ENCODE assay signal across 1 cellular context in the genomic region with DNA sequence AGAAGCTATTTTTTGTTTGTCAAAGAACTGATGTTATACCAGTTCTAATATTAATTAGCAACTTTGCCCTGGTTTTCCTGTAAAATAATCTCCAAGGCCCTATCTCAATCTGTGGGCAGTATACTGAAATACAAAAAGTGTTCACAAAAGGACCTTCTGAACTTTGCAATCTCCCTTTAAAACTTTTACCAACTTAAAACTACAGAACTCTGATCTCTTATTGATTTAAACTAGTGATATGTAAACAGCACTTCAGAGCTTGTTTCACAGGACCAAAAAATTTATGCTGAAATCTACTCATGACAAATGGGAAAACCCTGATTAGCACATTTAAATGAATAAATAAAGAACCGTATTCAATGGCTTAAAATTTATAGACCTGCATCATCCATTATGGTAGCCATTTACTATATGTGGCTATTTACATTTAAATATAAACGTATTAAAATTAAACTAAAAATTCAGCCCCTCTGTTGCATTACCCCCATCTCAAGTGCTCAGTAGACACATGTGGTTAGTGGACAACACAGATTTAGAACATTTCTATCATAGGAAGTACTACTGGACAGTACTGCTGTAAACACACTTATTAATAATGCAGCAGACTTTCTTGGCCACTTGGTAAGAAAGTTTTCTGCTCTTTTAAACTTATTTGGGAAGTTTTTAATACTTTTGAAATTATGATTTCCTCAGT.
TF ChIP-seq lines count a peak whose summit lies in the region.

No MANE protein-coding gene starts in this region.

TF ChIP-seq in HepG2, 621 proteins besides CTCF, POLR2A, EP300 and RAD21 (continues in another document):
- TF ChIP-seq, protein P1, sequence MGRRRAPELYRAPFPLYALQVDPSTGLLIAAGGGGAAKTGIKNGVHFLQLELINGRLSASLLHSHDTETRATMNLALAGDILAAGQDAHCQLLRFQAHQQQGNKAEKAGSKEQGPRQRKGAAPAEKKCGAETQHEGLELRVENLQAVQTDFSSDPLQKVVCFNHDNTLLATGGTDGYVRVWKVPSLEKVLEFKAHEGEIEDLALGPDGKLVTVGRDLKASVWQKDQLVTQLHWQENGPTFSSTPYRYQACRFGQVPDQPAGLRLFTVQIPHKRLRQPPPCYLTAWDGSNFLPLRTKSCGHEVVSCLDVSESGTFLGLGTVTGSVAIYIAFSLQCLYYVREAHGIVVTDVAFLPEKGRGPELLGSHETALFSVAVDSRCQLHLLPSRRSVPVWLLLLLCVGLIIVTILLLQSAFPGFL (CRISPR knock-in tag; IDR thresholded peaks at IDR 0.05): no peak
- TF ChIP-seq KLF13 (CRISPR knock-in tag; IDR thresholded peaks at IDR 0.05) (no peak), FOXA1 (IDR thresholded peaks at IDR 0.05) (peak; percentile 93), FOXA1 (CRISPR knock-in tag; IDR thresholded peaks at IDR 0.05) (peak; percentile 84), RCOR2 (CRISPR knock-in tag; IDR thresholded peaks at IDR 0.05) (peak; percentile 53; the same call in 1 of the 2 replicates), TCF7 (IDR thresholded peaks at IDR 0.05; ENCODE audit: low read depth) (0 out of 2 replicates have a peak, but pooled peaks have one; percentile 33), SIX1 (CRISPR knock-in tag; IDR thresholded peaks at IDR 0.05; ENCODE audit: borderline replicate concordance) (peak; percentile 42; the same call in 1 of the 2 replicates), ARNT (IDR thresholded peaks at IDR 0.05) (no peak), ZBTB20 (CRISPR knock-in tag; IDR thresholded peaks at IDR 0.05; ENCODE audit: borderline replicate concordance, low read depth) (no peak), HOXA7 (CRISPR knock-in tag; IDR thresholded peaks at IDR 0.05) (no peak), ZSCAN22 (CRISPR knock-in tag; IDR thresholded peaks at IDR 0.05) (no peak), RFX1 (IDR thresholded peaks at IDR 0.05) (no peak), NFIC (IDR thresholded peaks at IDR 0.05; ENCODE audit: low read length) (peak; percentile 90; the same call in 1 of the 2 replicates), ELF1 (CRISPR knock-in tag; IDR thresholded peaks at IDR 0.05) (no peak), KDM6A (CRISPR knock-in tag; IDR thresholded peaks at IDR 0.05; ENCODE audit: low read depth) (peak; percentile 86), HDAC2 (CRISPR knock-in tag; IDR thresholded peaks at IDR 0.05) (peak; percentile 43; the same call in 1 of the 2 replicates), ATF1 (CRISPR knock-in tag; IDR thresholded peaks at IDR 0.05) (no peak), ONECUT2 (CRISPR knock-in tag; IDR thresholded peaks at IDR 0.05) (peak; percentile 87), KMT2B (CRISPR knock-in tag; IDR thresholded peaks at IDR 0.05) (no peak), HMG20A (CRISPR knock-in tag; IDR thresholded peaks at IDR 0.05; ENCODE audit: borderline replicate concordance) (peak; percentile 82), NPAS2 (CRISPR knock-in tag; IDR thresholded peaks at IDR 0.05; ENCODE audit: borderline replicate concordance) (no peak), NR2F2 (IDR thresholded peaks at IDR 0.05; ENCODE audit: borderline replicate concordance, low read depth) (peak; percentile 85), RXRB (CRISPR knock-in tag; IDR thresholded peaks at IDR 0.05; ENCODE audit: borderline replicate concordance) (peak; percentile 62; the same call in 1 of the 2 replicates), ZFP37 (CRISPR knock-in tag; IDR thresholded peaks at IDR 0.05; ENCODE audit: borderline replicate concordance) (no peak), HDAC1 (CRISPR knock-in tag; IDR thresholded peaks at IDR 0.05) (peak; percentile 34; the same call in 1 of the 2 replicates), NCOR1 (IDR thresholded peaks at IDR 0.05; ENCODE audit: borderline replicate concordance, low read length) (peak; percentile 58), SRY (CRISPR knock-in tag; IDR thresholded peaks at IDR 0.05) (no peak), HNF4G (IDR thresholded peaks at IDR 0.05; ENCODE audit: borderline replicate concordance, low read depth, low read length) (peak; percentile 71), HNF4G (CRISPR knock-in tag; IDR thresholded peaks at IDR 0.05; ENCODE audit: borderline replicate concordance, low read depth) (no peak)
- TF ChIP-seq, protein P2, sequence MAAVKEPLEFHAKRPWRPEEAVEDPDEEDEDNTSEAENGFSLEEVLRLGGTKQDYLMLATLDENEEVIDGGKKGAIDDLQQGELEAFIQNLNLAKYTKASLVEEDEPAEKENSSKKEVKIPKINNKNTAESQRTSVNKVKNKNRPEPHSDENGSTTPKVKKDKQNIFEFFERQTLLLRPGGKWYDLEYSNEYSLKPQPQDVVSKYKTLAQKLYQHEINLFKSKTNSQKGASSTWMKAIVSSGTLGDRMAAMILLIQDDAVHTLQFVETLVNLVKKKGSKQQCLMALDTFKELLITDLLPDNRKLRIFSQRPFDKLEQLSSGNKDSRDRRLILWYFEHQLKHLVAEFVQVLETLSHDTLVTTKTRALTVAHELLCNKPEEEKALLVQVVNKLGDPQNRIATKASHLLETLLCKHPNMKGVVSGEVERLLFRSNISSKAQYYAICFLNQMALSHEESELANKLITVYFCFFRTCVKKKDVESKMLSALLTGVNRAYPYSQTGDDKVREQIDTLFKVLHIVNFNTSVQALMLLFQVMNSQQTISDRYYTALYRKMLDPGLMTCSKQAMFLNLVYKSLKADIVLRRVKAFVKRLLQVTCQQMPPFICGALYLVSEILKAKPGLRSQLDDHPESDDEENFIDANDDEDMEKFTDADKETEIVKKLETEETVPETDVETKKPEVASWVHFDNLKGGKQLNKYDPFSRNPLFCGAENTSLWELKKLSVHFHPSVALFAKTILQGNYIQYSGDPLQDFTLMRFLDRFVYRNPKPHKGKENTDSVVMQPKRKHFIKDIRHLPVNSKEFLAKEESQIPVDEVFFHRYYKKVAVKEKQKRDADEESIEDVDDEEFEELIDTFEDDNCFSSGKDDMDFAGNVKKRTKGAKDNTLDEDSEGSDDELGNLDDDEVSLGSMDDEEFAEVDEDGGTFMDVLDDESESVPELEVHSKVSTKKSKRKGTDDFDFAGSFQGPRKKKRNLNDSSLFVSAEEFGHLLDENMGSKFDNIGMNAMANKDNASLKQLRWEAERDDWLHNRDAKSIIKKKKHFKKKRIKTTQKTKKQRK (IDR thresholded peaks at IDR 0.05; ENCODE audit: low read length): no peak
- TF ChIP-seq, protein P3, sequence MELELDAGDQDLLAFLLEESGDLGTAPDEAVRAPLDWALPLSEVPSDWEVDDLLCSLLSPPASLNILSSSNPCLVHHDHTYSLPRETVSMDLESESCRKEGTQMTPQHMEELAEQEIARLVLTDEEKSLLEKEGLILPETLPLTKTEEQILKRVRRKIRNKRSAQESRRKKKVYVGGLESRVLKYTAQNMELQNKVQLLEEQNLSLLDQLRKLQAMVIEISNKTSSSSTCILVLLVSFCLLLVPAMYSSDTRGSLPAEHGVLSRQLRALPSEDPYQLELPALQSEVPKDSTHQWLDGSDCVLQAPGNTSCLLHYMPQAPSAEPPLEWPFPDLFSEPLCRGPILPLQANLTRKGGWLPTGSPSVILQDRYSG (CRISPR knock-in tag; IDR thresholded peaks at IDR 0.05): no peak
- TF ChIP-seq, protein P4, sequence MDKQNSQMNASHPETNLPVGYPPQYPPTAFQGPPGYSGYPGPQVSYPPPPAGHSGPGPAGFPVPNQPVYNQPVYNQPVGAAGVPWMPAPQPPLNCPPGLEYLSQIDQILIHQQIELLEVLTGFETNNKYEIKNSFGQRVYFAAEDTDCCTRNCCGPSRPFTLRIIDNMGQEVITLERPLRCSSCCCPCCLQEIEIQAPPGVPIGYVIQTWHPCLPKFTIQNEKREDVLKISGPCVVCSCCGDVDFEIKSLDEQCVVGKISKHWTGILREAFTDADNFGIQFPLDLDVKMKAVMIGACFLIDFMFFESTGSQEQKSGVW (CRISPR knock-in tag; IDR thresholded peaks at IDR 0.05; ENCODE audit: borderline replicate concordance): no peak
- TF ChIP-seq, protein P5, sequence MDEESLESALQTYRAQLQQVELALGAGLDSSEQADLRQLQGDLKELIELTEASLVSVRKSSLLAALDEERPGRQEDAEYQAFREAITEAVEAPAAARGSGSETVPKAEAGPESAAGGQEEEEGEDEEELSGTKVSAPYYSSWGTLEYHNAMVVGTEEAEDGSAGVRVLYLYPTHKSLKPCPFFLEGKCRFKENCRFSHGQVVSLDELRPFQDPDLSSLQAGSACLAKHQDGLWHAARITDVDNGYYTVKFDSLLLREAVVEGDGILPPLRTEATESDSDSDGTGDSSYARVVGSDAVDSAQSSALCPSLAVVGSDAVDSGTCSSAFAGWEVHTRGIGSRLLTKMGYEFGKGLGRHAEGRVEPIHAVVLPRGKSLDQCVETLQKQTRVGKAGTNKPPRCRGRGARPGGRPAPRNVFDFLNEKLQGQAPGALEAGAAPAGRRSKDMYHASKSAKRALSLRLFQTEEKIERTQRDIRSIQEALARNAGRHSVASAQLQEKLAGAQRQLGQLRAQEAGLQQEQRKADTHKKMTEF (CRISPR knock-in tag; IDR thresholded peaks at IDR 0.05): peak; percentile 47; the same call in 1 of the 2 replicates
- TF ChIP-seq, protein P6, sequence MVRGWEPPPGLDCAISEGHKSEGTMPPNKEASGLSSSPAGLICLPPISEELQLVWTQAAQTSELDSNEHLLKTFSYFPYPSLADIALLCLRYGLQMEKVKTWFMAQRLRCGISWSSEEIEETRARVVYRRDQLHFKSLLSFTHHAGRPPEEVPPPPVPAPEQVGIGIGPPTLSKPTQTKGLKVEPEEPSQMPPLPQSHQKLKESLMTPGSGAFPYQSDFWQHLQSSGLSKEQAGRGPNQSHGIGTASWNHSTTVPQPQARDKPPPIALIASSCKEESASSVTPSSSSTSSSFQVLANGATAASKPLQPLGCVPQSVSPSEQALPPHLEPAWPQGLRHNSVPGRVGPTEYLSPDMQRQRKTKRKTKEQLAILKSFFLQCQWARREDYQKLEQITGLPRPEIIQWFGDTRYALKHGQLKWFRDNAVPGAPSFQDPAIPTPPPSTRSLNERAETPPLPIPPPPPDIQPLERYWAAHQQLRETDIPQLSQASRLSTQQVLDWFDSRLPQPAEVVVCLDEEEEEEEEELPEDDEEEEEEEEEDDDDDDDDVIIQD (CRISPR knock-in tag; IDR thresholded peaks at IDR 0.05; ENCODE audit: low read depth): peak; percentile 93
- TF ChIP-seq, protein P7, sequence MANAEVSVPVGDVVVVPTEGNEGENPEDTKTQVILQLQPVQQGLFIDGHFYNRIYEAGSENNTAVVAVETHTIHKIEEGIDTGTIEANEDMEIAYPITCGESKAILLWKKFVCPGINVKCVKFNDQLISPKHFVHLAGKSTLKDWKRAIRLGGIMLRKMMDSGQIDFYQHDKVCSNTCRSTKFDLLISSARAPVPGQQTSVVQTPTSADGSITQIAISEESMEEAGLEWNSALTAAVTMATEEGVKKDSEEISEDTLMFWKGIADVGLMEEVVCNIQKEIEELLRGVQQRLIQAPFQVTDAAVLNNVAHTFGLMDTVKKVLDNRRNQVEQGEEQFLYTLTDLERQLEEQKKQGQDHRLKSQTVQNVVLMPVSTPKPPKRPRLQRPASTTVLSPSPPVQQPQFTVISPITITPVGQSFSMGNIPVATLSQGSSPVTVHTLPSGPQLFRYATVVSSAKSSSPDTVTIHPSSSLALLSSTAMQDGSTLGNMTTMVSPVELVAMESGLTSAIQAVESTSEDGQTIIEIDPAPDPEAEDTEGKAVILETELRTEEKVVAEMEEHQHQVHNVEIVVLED (CRISPR knock-in tag; IDR thresholded peaks at IDR 0.05; ENCODE audit: borderline replicate concordance): no peak
- TF ChIP-seq, protein P8, sequence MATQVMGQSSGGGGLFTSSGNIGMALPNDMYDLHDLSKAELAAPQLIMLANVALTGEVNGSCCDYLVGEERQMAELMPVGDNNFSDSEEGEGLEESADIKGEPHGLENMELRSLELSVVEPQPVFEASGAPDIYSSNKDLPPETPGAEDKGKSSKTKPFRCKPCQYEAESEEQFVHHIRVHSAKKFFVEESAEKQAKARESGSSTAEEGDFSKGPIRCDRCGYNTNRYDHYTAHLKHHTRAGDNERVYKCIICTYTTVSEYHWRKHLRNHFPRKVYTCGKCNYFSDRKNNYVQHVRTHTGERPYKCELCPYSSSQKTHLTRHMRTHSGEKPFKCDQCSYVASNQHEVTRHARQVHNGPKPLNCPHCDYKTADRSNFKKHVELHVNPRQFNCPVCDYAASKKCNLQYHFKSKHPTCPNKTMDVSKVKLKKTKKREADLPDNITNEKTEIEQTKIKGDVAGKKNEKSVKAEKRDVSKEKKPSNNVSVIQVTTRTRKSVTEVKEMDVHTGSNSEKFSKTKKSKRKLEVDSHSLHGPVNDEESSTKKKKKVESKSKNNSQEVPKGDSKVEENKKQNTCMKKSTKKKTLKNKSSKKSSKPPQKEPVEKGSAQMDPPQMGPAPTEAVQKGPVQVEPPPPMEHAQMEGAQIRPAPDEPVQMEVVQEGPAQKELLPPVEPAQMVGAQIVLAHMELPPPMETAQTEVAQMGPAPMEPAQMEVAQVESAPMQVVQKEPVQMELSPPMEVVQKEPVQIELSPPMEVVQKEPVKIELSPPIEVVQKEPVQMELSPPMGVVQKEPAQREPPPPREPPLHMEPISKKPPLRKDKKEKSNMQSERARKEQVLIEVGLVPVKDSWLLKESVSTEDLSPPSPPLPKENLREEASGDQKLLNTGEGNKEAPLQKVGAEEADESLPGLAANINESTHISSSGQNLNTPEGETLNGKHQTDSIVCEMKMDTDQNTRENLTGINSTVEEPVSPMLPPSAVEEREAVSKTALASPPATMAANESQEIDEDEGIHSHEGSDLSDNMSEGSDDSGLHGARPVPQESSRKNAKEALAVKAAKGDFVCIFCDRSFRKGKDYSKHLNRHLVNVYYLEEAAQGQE (IDR thresholded peaks at IDR 0.05; ENCODE audit: borderline replicate concordance in 1 of 2, low read depth in 1 of 2, low read length in 2 of 2): 0 out of 4 replicates have a peak, but pooled peaks of 1 of the 2 experiments have one; percentile 25
- TF ChIP-seq, protein P9, sequence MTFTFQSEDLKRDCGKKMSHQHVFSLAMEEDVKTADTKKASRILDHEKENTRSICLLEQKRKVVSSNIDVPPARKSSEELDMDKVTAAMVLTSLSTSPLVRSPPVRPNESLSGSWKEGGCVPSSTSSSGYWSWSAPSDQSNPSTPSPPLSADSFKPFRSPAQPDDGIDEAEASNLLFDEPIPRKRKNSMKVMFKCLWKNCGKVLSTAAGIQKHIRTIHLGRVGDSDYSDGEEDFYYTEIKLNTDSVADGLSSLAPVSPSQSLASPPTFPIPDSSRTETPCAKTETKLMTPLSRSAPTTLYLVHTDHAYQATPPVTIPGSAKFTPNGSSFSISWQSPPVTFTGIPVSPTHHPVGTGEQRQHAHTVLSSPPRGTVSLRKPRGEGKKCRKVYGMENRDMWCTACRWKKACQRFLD (CRISPR knock-in tag; IDR thresholded peaks at IDR 0.05; ENCODE audit: borderline replicate concordance): no peak
